ENCODE assay signal across 21 cellular contexts in the genomic region with DNA sequence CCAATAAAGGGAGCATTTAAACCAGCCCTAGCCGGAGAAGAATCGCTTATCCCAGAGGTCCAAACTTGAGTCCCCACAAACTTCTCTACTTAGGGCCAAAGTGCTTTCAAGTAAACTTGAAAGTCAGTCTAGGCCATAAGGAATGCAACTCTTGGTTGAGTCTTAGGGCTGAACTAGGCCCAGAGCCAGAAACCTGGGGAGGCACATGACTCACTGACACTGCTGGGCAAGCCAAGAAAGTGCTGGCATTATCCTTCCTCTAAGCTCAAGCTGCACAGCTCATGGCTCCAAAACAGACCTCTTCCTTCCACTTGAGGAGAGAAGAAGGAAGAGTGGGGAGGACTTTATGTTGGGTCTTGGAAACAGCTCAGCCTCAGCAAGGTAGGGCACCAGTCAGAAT.
A peak's percentile ranks its signal among the peaks of the same experiment; 100 is the strongest.
DNase-seq lines count a peak whose midpoint lies in the region; ATAC-seq and TF ChIP-seq lines count a peak whose summit lies in the region.
"Had no signal": no experiment of that assay in that cellular context is flagged by ENCODE, and none has a peak within 500 bp of the region (broad histone marks: within the 10 kb centered on the region; RNA-seq: fewer than 3 reads in every experiment).

No MANE protein-coding gene starts in this region.

- H3K27me3 Mint-ChIP-seq in osteocyte (ENCODE audit: unreplicated experiment): no peaks in the 10 kb centered on the region
- H3K27me3 Mint-ChIP-seq: activated naive CD8-positive, alpha-beta T cell treated with anti-CD3 and anti-CD28 coated beads, Interleukin-2, amount 10 ng/mL, durations not matched to agents 7 days and 5 days had no signal

- peak; percentile 1 for DNase-seq in AG08395 (ENCODE audit: low spot score)
- DNase-seq in NCI-H446 treated with DMSO at 0.1 percent for 48 hours (lab: John Stamatoyannopoulos, UW): peak; percentile 81
- DNase-seq in astrocyte of the hippocampus (ENCODE audit: low read depth, low spot score): peak; percentile 56
- peak; percentile 5 for DNase-seq in iPS-NIHi11 (ENCODE audit: low spot score)
- DNase-seq in osteocyte (ENCODE audit: extremely low spot score, unreplicated experiment): no peak
- DNase-seq: activated CD4-positive, alpha-beta T cell treated with anti-CD3 and anti-CD28 coated beads, Interleukin-2, amount 50 U/mL, for 4 hours; activated effector memory CD4-positive, alpha-beta T cell treated with Interleukin-2 at 50 U/mL for 16 hours; activated naive CD8-positive, alpha-beta T cell treated with anti-CD3 and anti-CD28 coated beads, Interleukin-2, amount 10 ng/mL, durations not matched to agents 7 days and 5 days; cortex of kidney; endodermal cell; heart right ventricle; mucosa of descending colon; NCI-H1048; NCI-H187; NCI-H510A; nephron progenitor cell; Peyer's patch had no signal

- H3K9me3 Mint-ChIP-seq in osteocyte (ENCODE audit: unreplicated experiment): peaks cover 52% of the 10 kb centered on the region

- no peaks in the 10 kb centered on the region for H3K36me3 Mint-ChIP-seq in osteocyte (ENCODE audit: unreplicated experiment)
- H3K36me3 Mint-ChIP-seq: activated naive CD8-positive, alpha-beta T cell treated with anti-CD3 and anti-CD28 coated beads, Interleukin-2, amount 10 ng/mL, durations not matched to agents 7 days and 5 days had no signal

- H3K4me3 Mint-ChIP-seq in osteocyte (ENCODE audit: unreplicated experiment): no peak overlapping the region
- H3K4me3 Mint-ChIP-seq: activated naive CD8-positive, alpha-beta T cell treated with anti-CD3 and anti-CD28 coated beads, Interleukin-2, amount 10 ng/mL, durations not matched to agents 7 days and 5 days; endodermal cell; nephron progenitor cell; T-helper 2 cell treated with Interferon-gamma antibody and Interleukin-4, amounts not matched to agents 5 μg/mL and 100 μg/mL, for 36 hours had no signal

- TF ChIP-seq CTCF in osteocyte (IDR thresholded peaks at IDR 0.05): no peak

- no peak overlapping the region for H3K27ac Mint-ChIP-seq in osteocyte (ENCODE audit: unreplicated experiment)
- H3K27ac Mint-ChIP-seq: activated naive CD8-positive, alpha-beta T cell treated with anti-CD3 and anti-CD28 coated beads, Interleukin-2, amount 10 ng/mL, durations not matched to agents 7 days and 5 days; endodermal cell; nephron progenitor cell; T-helper 2 cell treated with Interferon-gamma antibody and Interleukin-4, amounts not matched to agents 5 μg/mL and 100 μg/mL, for 36 hours had no signal

- no peak for ATAC-seq in GM21360 (IDR thresholded peaks at IDR 0.05; ENCODE audit: unreplicated experiment)
- no peak for ATAC-seq in HG03457 (IDR thresholded peaks at IDR 0.05; ENCODE audit: unreplicated experiment)
- no peak for ATAC-seq in GM19351 (IDR thresholded peaks at IDR 0.05; ENCODE audit: unreplicated experiment)
- ATAC-seq: heart right ventricle, mucosa of descending colon had no signal

- no peaks in the 10 kb centered on the region for H3K4me1 Mint-ChIP-seq in osteocyte (ENCODE audit: unreplicated experiment)
- H3K4me1 Mint-ChIP-seq: activated naive CD8-positive, alpha-beta T cell treated with anti-CD3 and anti-CD28 coated beads, Interleukin-2, amount 10 ng/mL, durations not matched to agents 7 days and 5 days; endodermal cell; nephron progenitor cell had no signal
